In the genomic region with DNA sequence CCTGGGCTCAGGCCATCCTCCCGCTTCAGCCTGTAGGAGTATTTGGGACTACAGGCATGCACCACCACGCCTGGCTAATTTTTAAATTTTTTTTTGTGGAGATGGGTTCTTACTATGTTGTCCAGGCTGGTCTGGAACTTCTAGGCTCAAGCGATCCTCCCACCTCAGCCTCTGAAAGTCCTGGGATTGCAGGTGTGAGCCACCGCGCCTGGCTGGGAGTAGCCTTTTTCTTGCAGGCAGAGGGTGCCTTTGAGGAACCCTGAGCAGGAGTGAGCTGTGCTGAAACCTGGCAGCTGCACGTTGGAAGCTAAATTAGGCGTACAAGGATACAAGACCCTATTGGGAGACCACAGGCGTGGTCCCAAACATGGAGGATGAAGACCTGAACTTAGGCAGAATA, we compare ENCODE assay signal across 11 cellular contexts.
DNase-seq lines count a peak whose midpoint lies in the region; ATAC-seq and TF ChIP-seq lines count a peak whose summit lies in the region.
"Had no signal": no experiment of that assay in that cellular context is flagged by ENCODE, and none has a peak within 500 bp of the region (broad histone marks: within the 10 kb centered on the region; RNA-seq: fewer than 3 reads in every experiment).

No MANE protein-coding gene starts in this region.

- H3K4me2 ChIP-seq in BLaER1 treated with 17β-estradiol and CSF1 and Interleukin-3, amounts not matched to agents 10 nM and 100 nM, result peak overlapping the region; percentile 87 to 98 (median 93)

- H3K4me3 Mint-ChIP-seq in central memory CD8-positive, alpha-beta T cell, result peak overlapping the region; percentile 81

- H3K27ac Mint-ChIP-seq in central memory CD8-positive, alpha-beta T cell (ENCODE audit: low read depth), result peak overlapping the region; percentile 82

- peak overlapping the region in 8 of 11 experiments; percentile 11 to 84 (median 74); a peak in 9 of 22 replicates for H3K9ac ChIP-seq in BLaER1 treated with 17β-estradiol and CSF1 and Interleukin-3, amounts not matched to agents 10 nM and 100 nM

- H3K4me3 ChIP-seq in BLaER1 treated with 17β-estradiol and CSF1 and Interleukin-3, amounts not matched to agents 10 nM and 100 nM, result peak overlapping the region in 2 of 10 experiments; percentile 40 to 58; a peak in 2 of 20 replicates
- H3K4me3 ChIP-seq in HL-60 (replicated peaks; ENCODE audit: insufficient read depth, low read length) (no peak overlapping the region), neutrophil (ENCODE audit: low read depth in 1 of 2, low read length in 1 of 2) (peak overlapping the region in 1 of 2 experiments; percentile 78)

- H3K36me3 Mint-ChIP-seq in central memory CD8-positive, alpha-beta T cell (ENCODE audit: insufficient read depth), result peaks cover 30% of the 10 kb centered on the region

- no peaks in the 10 kb centered on the region for H3K9me3 ChIP-seq in BLaER1 treated with 17β-estradiol and CSF1 and Interleukin-3, amounts not matched to agents 10 nM and 100 nM (replicated peaks in 1 of 11)
- H3K9me3 ChIP-seq in neutrophil, result no peaks in the 10 kb centered on the region
- H3K9me3 ChIP-seq: adrenal gland, gastrocnemius medialis had no signal

- peaks cover 55% of the 10 kb centered on the region for H3K4me1 Mint-ChIP-seq in central memory CD8-positive, alpha-beta T cell

- no peaks in the 10 kb centered on the region for H3K9me3 Mint-ChIP-seq in central memory CD8-positive, alpha-beta T cell

- peak in 1 of 2 experiments; percentile 26 for DNase-seq in HL-60 (ENCODE audit: low read depth in 1 of 2, low spot score in 1 of 2)
- DNase-seq in central memory CD8-positive, alpha-beta T cell (ENCODE audit: low spot score in 2 of 2), result no peak
- no peak for DNase-seq in putamen (ENCODE audit: low spot score)
- DNase-seq: NCI-H2081 treated with DMSO at 0.1 percent for 48 hours had no signal

- peaks cover 56 to 63% (median 61%) of the 10 kb centered on the region in 10 experiments for H3K4me1 ChIP-seq in BLaER1 treated with 17β-estradiol and CSF1 and Interleukin-3, amounts not matched to agents 10 nM and 100 nM
- H3K4me1 ChIP-seq in neutrophil (ENCODE audit: control insufficient read depth in 1 of 2, insufficient read depth in 1 of 2, low read depth in 1 of 2, low read length in 1 of 2), result peaks cover 55 to 60% of the 10 kb centered on the region in 2 experiments

- no peak for TF ChIP-seq CTCF in HL-60 (IDR thresholded peaks at IDR 0.05; ENCODE audit: insufficient read depth, low read length)
- no peak for TF ChIP-seq CTCF in neutrophil (IDR thresholded peaks at IDR 0.05)

- no peaks in the 10 kb centered on the region for H3K27me3 ChIP-seq in BLaER1 treated with 17β-estradiol and CSF1 and Interleukin-3, amounts not matched to agents 10 nM and 100 nM
- no peaks in the 10 kb centered on the region for H3K27me3 ChIP-seq in HL-60 (ENCODE audit: insufficient read depth, poor library complexity, severe bottlenecking)
- no peaks in the 10 kb centered on the region for H3K27me3 ChIP-seq in neutrophil
- H3K27me3 ChIP-seq: adrenal gland, gastrocnemius medialis had no signal

- ATAC-seq in central memory CD8-positive, alpha-beta T cell (replicated peaks; ENCODE audit: extremely low read depth, poor library complexity, severe bottlenecking), result no peak
- ATAC-seq in SK-N-SH treated with all-trans-retinoic acid at 6 μM for 48 hours, result no peak
- ATAC-seq in GM18861 (IDR thresholded peaks at IDR 0.05; ENCODE audit: unreplicated experiment), result no peak
- no peak for ATAC-seq in HG03039 (IDR thresholded peaks at IDR 0.05; ENCODE audit: unreplicated experiment)

- H3K27me3 Mint-ChIP-seq in central memory CD8-positive, alpha-beta T cell, result no peaks in the 10 kb centered on the region

- H3K27ac ChIP-seq in BLaER1 treated with 17β-estradiol and CSF1 and Interleukin-3, amounts not matched to agents 10 nM and 100 nM, result peak overlapping the region in 9 of 11 experiments; percentile 1 to 88 (median 82); a peak in 12 of 22 replicates
- H3K27ac ChIP-seq in HL-60 (replicated peaks), result peak overlapping the region; percentile 80
- H3K27ac ChIP-seq in neutrophil, result peak overlapping the region; percentile 99

- H3K36me3 ChIP-seq in BLaER1 treated with 17β-estradiol and CSF1 and Interleukin-3, amounts not matched to agents 10 nM and 100 nM, result peaks cover 19 to 29% (median 27%) of the 10 kb centered on the region in 11 experiments
- peaks cover 33% of the 10 kb centered on the region for H3K36me3 ChIP-seq in neutrophil

- H4K20me1 ChIP-seq in BLaER1 treated with 17β-estradiol and CSF1 and Interleukin-3, amounts not matched to agents 10 nM and 100 nM, result peaks cover 0 to 33% (median 15%) of the 10 kb centered on the region in 11 experiments; a peak in 10 of 22 replicates

TF ChIP-seq in SK-N-SH treated with all-trans-retinoic acid at 6 μM for 48 hours, 23 proteins besides CTCF, POLR2A, EP300 and RAD21:
- TF ChIP-seq GLIS3 (CRISPR knock-in tag; IDR thresholded peaks at IDR 0.05), result no peak
- TF ChIP-seq CSDC2 (CRISPR knock-in tag; IDR thresholded peaks at IDR 0.05), result no peak
- no peak for TF ChIP-seq ISL1 (CRISPR knock-in tag; IDR thresholded peaks at IDR 0.05)
- TF ChIP-seq, protein P1, sequence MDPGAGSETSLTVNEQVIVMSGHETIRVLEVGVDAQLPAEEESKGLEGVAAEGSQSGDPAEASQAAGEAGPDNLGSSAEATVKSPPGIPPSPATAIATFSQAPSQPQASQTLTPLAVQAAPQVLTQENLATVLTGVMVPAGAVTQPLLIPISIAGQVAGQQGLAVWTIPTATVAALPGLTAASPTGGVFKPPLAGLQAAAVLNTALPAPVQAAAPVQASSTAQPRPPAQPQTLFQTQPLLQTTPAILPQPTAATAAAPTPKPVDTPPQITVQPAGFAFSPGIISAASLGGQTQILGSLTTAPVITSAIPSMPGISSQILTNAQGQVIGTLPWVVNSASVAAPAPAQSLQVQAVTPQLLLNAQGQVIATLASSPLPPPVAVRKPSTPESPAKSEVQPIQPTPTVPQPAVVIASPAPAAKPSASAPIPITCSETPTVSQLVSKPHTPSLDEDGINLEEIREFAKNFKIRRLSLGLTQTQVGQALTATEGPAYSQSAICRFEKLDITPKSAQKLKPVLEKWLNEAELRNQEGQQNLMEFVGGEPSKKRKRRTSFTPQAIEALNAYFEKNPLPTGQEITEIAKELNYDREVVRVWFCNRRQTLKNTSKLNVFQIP (CRISPR knock-in tag; IDR thresholded peaks at IDR 0.05; ENCODE audit: borderline replicate concordance, low read depth), result no peak
- TF ChIP-seq, protein P2, sequence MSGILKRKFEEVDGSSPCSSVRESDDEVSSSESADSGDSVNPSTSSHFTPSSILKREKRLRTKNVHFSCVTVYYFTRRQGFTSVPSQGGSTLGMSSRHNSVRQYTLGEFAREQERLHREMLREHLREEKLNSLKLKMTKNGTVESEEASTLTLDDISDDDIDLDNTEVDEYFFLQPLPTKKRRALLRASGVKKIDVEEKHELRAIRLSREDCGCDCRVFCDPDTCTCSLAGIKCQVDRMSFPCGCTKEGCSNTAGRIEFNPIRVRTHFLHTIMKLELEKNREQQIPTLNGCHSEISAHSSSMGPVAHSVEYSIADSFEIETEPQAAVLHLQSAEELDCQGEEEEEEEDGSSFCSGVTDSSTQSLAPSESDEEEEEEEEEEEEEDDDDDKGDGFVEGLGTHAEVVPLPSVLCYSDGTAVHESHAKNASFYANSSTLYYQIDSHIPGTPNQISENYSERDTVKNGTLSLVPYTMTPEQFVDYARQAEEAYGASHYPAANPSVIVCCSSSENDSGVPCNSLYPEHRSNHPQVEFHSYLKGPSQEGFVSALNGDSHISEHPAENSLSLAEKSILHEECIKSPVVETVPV (CRISPR knock-in tag; IDR thresholded peaks at IDR 0.05), result no peak
- TF ChIP-seq ZNF565 (CRISPR knock-in tag; conservative IDR thresholded peaks at IDR 0.05; ENCODE audit: low read depth), result no peak
- TF ChIP-seq SNAI2 (CRISPR knock-in tag; IDR thresholded peaks at IDR 0.05), result no peak
- TF ChIP-seq, protein P3, sequence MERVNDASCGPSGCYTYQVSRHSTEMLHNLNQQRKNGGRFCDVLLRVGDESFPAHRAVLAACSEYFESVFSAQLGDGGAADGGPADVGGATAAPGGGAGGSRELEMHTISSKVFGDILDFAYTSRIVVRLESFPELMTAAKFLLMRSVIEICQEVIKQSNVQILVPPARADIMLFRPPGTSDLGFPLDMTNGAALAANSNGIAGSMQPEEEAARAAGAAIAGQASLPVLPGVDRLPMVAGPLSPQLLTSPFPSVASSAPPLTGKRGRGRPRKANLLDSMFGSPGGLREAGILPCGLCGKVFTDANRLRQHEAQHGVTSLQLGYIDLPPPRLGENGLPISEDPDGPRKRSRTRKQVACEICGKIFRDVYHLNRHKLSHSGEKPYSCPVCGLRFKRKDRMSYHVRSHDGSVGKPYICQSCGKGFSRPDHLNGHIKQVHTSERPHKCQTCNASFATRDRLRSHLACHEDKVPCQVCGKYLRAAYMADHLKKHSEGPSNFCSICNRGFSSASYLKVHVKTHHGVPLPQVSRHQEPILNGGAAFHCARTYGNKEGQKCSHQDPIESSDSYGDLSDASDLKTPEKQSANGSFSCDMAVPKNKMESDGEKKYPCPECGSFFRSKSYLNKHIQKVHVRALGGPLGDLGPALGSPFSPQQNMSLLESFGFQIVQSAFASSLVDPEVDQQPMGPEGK (CRISPR knock-in tag; IDR thresholded peaks at IDR 0.05; ENCODE audit: borderline replicate concordance), result no peak
- no peak for TF ChIP-seq ARNTL (CRISPR knock-in tag; IDR thresholded peaks at IDR 0.05; ENCODE audit: borderline replicate concordance, low read depth)
- no peak for TF ChIP-seq ZNF70 (CRISPR knock-in tag; IDR thresholded peaks at IDR 0.05)
- TF ChIP-seq ZNF8 (CRISPR knock-in tag; IDR thresholded peaks at IDR 0.05), result no peak
- TF ChIP-seq ESRRG (CRISPR knock-in tag; IDR thresholded peaks at IDR 0.05), result no peak
